ENCODE assay signal across 1 cellular context in the genomic region with DNA sequence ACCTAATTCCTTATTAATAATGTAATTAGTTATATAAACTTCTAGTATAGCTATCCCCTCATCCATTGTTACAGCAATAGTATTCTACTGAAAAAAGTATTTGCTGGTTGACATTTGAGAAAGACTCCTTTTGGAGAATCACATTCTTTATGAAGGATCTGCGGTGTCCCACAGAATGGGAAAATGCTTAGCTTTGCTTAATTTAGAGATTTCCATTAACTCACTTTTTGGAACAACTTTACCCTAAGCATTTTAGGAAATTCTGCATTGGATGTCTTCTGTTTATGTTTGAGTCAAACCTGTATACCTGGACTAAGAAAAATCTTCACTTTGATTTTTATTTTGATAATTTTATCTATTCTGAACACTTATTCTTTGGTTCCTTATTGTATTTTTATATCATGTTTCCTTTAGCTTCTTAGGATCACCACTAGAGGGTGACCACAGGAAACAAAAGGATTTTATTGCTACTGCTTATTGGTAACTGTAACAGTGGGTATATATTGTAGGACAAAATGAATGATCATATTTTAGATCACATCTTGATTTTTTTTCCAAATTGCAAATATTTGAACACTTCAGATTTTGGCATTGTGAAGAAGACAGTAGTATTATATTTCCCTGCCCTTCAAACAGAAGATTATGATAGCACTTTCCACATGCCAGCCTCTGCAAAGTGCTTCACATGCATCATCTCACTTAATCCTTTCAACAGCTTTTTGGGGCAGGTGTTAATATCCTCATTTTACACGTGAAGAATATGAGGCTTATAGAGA.
TF ChIP-seq lines count a peak whose summit lies in the region.

No MANE protein-coding gene starts in this region.

TF ChIP-seq in WTC11, 78 proteins besides CTCF, POLR2A, EP300 and RAD21 (continued from another document):
- no peak for TF ChIP-seq HMGXB4 (CRISPR knock-in tag; IDR thresholded peaks at IDR 0.05)
